In genomic region chr20:54415967-54416366, GRCh38 we compare ENCODE assay signal across 32 cellular contexts. TPM values are rescaled to one million over a fixed set of nuclear protein-coding genes. Genes with fewer than 3 reads are reported as not detected.
"Had no signal": no experiment of that assay in that cellular context is flagged by ENCODE, and none has a peak within 500 bp of the region (broad histone marks: within the 10 kb centered on the region; RNA-seq: fewer than 3 reads in every experiment).

No MANE protein-coding gene starts in this region.

- DNase-seq: activated effector memory CD4-positive, alpha-beta T cell treated with anti-CD3 and anti-CD28 coated beads, Interleukin-2, amount 50 U/mL, for 16 hours; activated effector memory CD4-positive, alpha-beta T cell treated with Interleukin-2 at 50 U/mL for 16 hours; activated gamma-delta T cell; activated gamma-delta T cell treated with Interleukin-2 at 50 U/mL for 16 hours; activated naive CD4-positive, alpha-beta T cell; activated naive CD4-positive, alpha-beta T cell treated with anti-CD3 and anti-CD28 coated beads for 36 hours; activated naive CD4-positive, alpha-beta T cell treated with anti-CD3 and anti-CD28 coated beads, Interleukin-2, amount 10 ng/mL, durations not matched to agents 7 days and 5 days; activated naive CD4-positive, alpha-beta T cell treated with anti-CD3 and anti-CD28 coated beads, Interleukin-2, amount 50 U/mL, for 16 hours; activated naive CD4-positive, alpha-beta T cell treated with Interleukin-2 at 50 U/mL for 16 hours; activated naive CD8-positive, alpha-beta T cell treated with anti-CD3 and anti-CD28 coated beads for 36 hours; activated naive CD8-positive, alpha-beta T cell treated with anti-CD3 and anti-CD28 coated beads, Interleukin-2, amount 10 ng/mL, durations not matched to agents 7 days and 5 days; activated naive CD8-positive, alpha-beta T cell treated with anti-CD3 and anti-CD28 coated beads, Interleukin-2, amount 50 U/mL, for 24 hours; activated T-cell treated with anti-CD3 and anti-CD28 coated beads, Interleukin-2, amount 50 U/mL, for 1 hour; activated T-cell treated with anti-CD3 and anti-CD28 coated beads, Interleukin-2, amount 50 U/mL, for 24 hours; activated T-cell treated with anti-CD3 and anti-CD28 coated beads, Interleukin-2, amount 50 U/mL, for 4 hours; activated T-cell treated with anti-CD3 and anti-CD28 coated beads, Interleukin-2, amount 50 U/mL, for 48 hours; activated T-cell treated with anti-CD3 and anti-CD28 coated beads, Interleukin-2, amount 50 U/mL, for 72 hours; adrenal gland; amniotic stem cell; amygdala; anterior cingulate cortex; aorta; body of pancreas; brain microvascular endothelial cell; caudate nucleus; central memory CD4-positive, alpha-beta T cell; cerebellar nuclear complex had no signal

- FAIRE-seq: astrocyte, bronchial epithelial cell had no signal

- ATAC-seq: activated naive CD4-positive, alpha-beta T cell treated with anti-CD3 and anti-CD28 coated beads, Interleukin-2, amount 50 U/mL, for 72 hours; activated naive CD8-positive, alpha-beta T cell treated with anti-CD3 and anti-CD28 coated beads, Interleukin-2, amount 50 U/mL, for 24 hours; activated T-cell treated with anti-CD3 and anti-CD28 coated beads, Interleukin-2, amount 50 U/mL, for 4 hours; activated T-cell treated with anti-CD3 and anti-CD28 coated beads, Interleukin-2, amount 50 U/mL, for 72 hours; activated T-helper 17 cell treated with anti-CD3 and anti-CD28 coated beads, Interleukin-2, amount 50 U/mL, for 72 hours had no signal

RNA-seq across cellular contexts. Expression of gene DOK5, which starts 59.4 kb away (rescaled TPM):
- total RNA-seq: activated naive CD8-positive, alpha-beta T cell treated with anti-CD3 and anti-CD28 coated beads, Interleukin-2, amount 10 ng/mL, durations not matched to agents 7 days and 5 days; ascending aorta; bronchial epithelial cell had no signal
